In genomic region chr12:26938660-26939185, GRCh38 we compare ENCODE assay signal across 8 cellular contexts. TPM values are rescaled to one million over a fixed set of nuclear protein-coding genes. Genes with fewer than 3 reads are reported as not detected.
A peak's percentile ranks its signal among the peaks of the same experiment; 100 is the strongest.
DNase-seq lines count a peak whose midpoint lies in the region; ATAC-seq and TF ChIP-seq lines count a peak whose summit lies in the region.

No MANE protein-coding gene starts in this region.

- peaks cover 17% of the 10 kb centered on the region for H3K36me3 Mint-ChIP-seq in activated CD4-positive, alpha-beta T cell treated with anti-CD3 and anti-CD28 coated beads for 36 hours (ENCODE audit: low read depth)
- no peaks in the 10 kb centered on the region for H3K36me3 Mint-ChIP-seq in MCF 10A (ENCODE audit: insufficient read depth, unreplicated experiment)

- no TSS peak for BruUV-seq in MCF 10A (replicated peaks; lab: Mats Ljungman, UMichigan)

- no peaks in the 10 kb centered on the region for H3K9me3 Mint-ChIP-seq in activated CD4-positive, alpha-beta T cell treated with anti-CD3 and anti-CD28 coated beads for 36 hours (ENCODE audit: low read depth)
- no peaks in the 10 kb centered on the region for H3K9me3 Mint-ChIP-seq in MCF 10A (ENCODE audit: unreplicated experiment)

- H3K4me3 Mint-ChIP-seq in activated CD4-positive, alpha-beta T cell treated with anti-CD3 and anti-CD28 coated beads for 36 hours: peak overlapping the region; percentile 98
- peak overlapping the region; percentile 91 for H3K4me3 Mint-ChIP-seq in MCF 10A (ENCODE audit: unreplicated experiment)

- H3K27ac Mint-ChIP-seq in activated CD4-positive, alpha-beta T cell treated with anti-CD3 and anti-CD28 coated beads for 36 hours: peak overlapping the region; percentile 99
- H3K27ac Mint-ChIP-seq in MCF 10A (ENCODE audit: low read depth, unreplicated experiment): peak overlapping the region; percentile 97

- TF ChIP-seq CTCF in MCF 10A (IDR thresholded peaks at IDR 0.05; ENCODE audit: unreplicated experiment) (no peak), left lung (IDR thresholded peaks at IDR 0.05) (no peak), testis (IDR thresholded peaks at IDR 0.05) (no peak)

- H3K27me3 ChIP-seq in left lung (no peaks in the 10 kb centered on the region), testis (no peaks in the 10 kb centered on the region)

- POLR2A ChIA-PET in activated CD4-positive, alpha-beta T cell treated with anti-CD3 and anti-CD28 coated beads for 36 hours (lab: Charles Lee): interaction anchor here (0.6 kb wide), 1 partner anchor 33 kb away, joined by 12 read pairs; no protein-coding TSS in a partner anchor
- POLR2A ChIA-PET in MCF 10A (lab: Yijun Ruan, JAX): interaction anchor here (0.5 to 2.2 kb wide), 12 partner anchors 13 to 395 kb away, joined by 3 to 39 read pairs (median 3); partner anchors contain the start of genes MED21 and TM7SF3

- H3K4me1 ChIP-seq in left lung: peaks cover 20 to 64% of the 10 kb centered on the region in 2 donors
- H3K4me1 ChIP-seq in testis: peaks cover 34% of the 10 kb centered on the region

- H3K4me3 ChIP-seq in left lung: peak overlapping the region; percentile 79 to 87
- H3K4me3 ChIP-seq in testis: peak overlapping the region; percentile 85 to 99

- CTCF ChIA-PET in activated CD4-positive, alpha-beta T cell treated with anti-CD3 and anti-CD28 coated beads for 36 hours (lab: Charles Lee): interaction anchor here (1.2 to 2.2 kb wide), 2 partner anchors 75 to 84 kb away, joined by 6 to 13 read pairs; partner anchors contain the start of genes MED21 and TM7SF3
- CTCF ChIA-PET in MCF 10A (lab: Yijun Ruan, JAX): no interaction called here

- ATAC-seq in activated CD4-positive, alpha-beta T cell treated with anti-CD3 and anti-CD28 coated beads for 36 hours: peak; percentile 6
- peak; percentile 17 for ATAC-seq in HG02840 (IDR thresholded peaks at IDR 0.05; ENCODE audit: low FRiP score, unreplicated experiment)
- peak; percentile 27 for ATAC-seq in left lung

- H3K27me3 Mint-ChIP-seq in activated CD4-positive, alpha-beta T cell treated with anti-CD3 and anti-CD28 coated beads for 36 hours: no peaks in the 10 kb centered on the region
- H3K27me3 Mint-ChIP-seq in MCF 10A (ENCODE audit: insufficient read depth, unreplicated experiment): no peaks in the 10 kb centered on the region

- H3K9me3 ChIP-seq in left lung (no peaks in the 10 kb centered on the region), testis (no peaks in the 10 kb centered on the region)

- H3K4me1 Mint-ChIP-seq in activated CD4-positive, alpha-beta T cell treated with anti-CD3 and anti-CD28 coated beads for 36 hours: peaks cover 57% of the 10 kb centered on the region
- H3K4me1 Mint-ChIP-seq in MCF 10A (ENCODE audit: insufficient read depth, unreplicated experiment): peaks cover 39% of the 10 kb centered on the region

- no peak for DNase-seq in activated CD4-positive, alpha-beta T cell treated with anti-CD3 and anti-CD28 coated beads for 36 hours
- DNase-seq in activated CD4-positive, alpha-beta T cell treated with anti-CD3 and anti-CD28 coated beads, Interleukin-2, amount 50 U/mL, for 4 hours: no peak
- DNase-seq in NCI-H526 (lab: John Stamatoyannopoulos, UW) (peak; percentile 36 to 72), MCF 10A (ENCODE audit: unreplicated experiment) (no peak), left lung (peak in 1 of 2 donors; percentile 90), testis (no peak), amniotic stem cell (lab: John Stamatoyannopoulos, UW) (no peak)

- intact Hi-C loops in activated CD4-positive, alpha-beta T cell treated with anti-CD3 and anti-CD28 coated beads for 36 hours (cut with DNase I, micrococcal nuclease): loop anchor here (1.0 to 10.0 kb wide), 10 partner anchors 9 to 1886 kb away; partner anchors contain the start of genes ITPR2 (in 2 of the 2), TM7SF3 (in 2 of the 2), MED21 (in 1 of the 2) and MRPS35 (in 1 of the 2)
- intact Hi-C loops in MCF 10A (cut with micrococcal nuclease): loop anchor here (2.0 to 5.0 kb wide), 3 partner anchors 74 to 764 kb away; no protein-coding TSS in a partner anchor
- intact Hi-C loops in left lung (cut with DNase I): no loop called here
- intact Hi-C loops in testis (cut with DNase I; ENCODE audit: low total_unique reads): no loop called here

- no peaks in the 10 kb centered on the region for H3K36me3 ChIP-seq in left lung
- H3K36me3 ChIP-seq in testis (ENCODE audit: low read depth, missing control alignments): no peaks in the 10 kb centered on the region

- TF ChIP-seq POLR2A in testis (IDR thresholded peaks at IDR 0.05): no peak

- WGBS in testis, 2 donors: 0 to 1% methylated on average over 20 to 23 of the region's 32 CpGs

- H3K27ac ChIP-seq in left lung (peak overlapping the region; percentile 95 to 96), testis (peak overlapping the region; percentile 99)

RNA-seq across cellular contexts. Expression of gene FGFR1OP2, which starts 0.5 kb away (rescaled TPM):
- total RNA-seq in activated CD4-positive, alpha-beta T cell treated with anti-CD3 and anti-CD28 coated beads for 36 hours: 10 to 100 TPM; 38.5 to 43.1 TPM
- total RNA-seq in MCF 10A (2022): 40.6 and 44.6 TPM in 2 replicates
- 10 to 100 TPM; 44.0 to 53.5 TPM for total RNA-seq in left lung
- 100 to 1,000 TPM; 102 to 103 TPM for total RNA-seq in testis
- 30.5 TPM for polyA plus RNA-seq in testis (ENCODE audit: insufficient read depth, low read depth, low replicate concordance)

RNA-seq across cellular contexts. Expression of gene INTS13, which starts 0.9 kb away (rescaled TPM):
- 10 to 100 TPM; 66.3 to 71.5 TPM for total RNA-seq in activated CD4-positive, alpha-beta T cell treated with anti-CD3 and anti-CD28 coated beads for 36 hours
- total RNA-seq in MCF 10A (2022) (64.8 and 67.8 TPM in 2 replicates), left lung (10 to 100 TPM; 17.1 to 22.1 TPM), testis (10 to 100 TPM; 18.2 to 25.2 TPM)
- polyA plus RNA-seq in testis (ENCODE audit: insufficient read depth, low read depth, low replicate concordance): 20.1 TPM

Comparison
In these comparisons a context has a peak if more than half of its experiments do, and no peak if none do; other contexts are left out.
1. DNase-seq: peak in NCI-H526 (2 of 2); none in activated CD4-positive, alpha-beta T cell treated with anti-CD3 and anti-CD28 coated beads for 36 hours (single experiment), activated CD4-positive, alpha-beta T cell treated with anti-CD3 and anti-CD28 coated beads, Interleukin-2, amount 50 U/mL, for 4 hours (0 of 2), MCF 10A (single experiment), testis (single experiment) and amniotic stem cell (single experiment).
2. intact Hi-C loops: an anchor here in activated CD4-positive, alpha-beta T cell treated with anti-CD3 and anti-CD28 coated beads for 36 hours (1.0 to 10.0 kb wide) and MCF 10A (2.0 to 5.0 kb wide); none called in left lung and testis.
3. Peak in every context shown above with its lines, with median percentiles within 50 percentile points of each other: ATAC-seq.